ENCODE assay signal across 23 cellular contexts in genomic region chr21:16215193-16215592, GRCh38.
DNase-seq lines count a peak whose midpoint lies in the region; ATAC-seq and TF ChIP-seq lines count a peak whose summit lies in the region.
"Had no signal": no experiment of that assay in that cellular context is flagged by ENCODE, and none has a peak within 500 bp of the region (broad histone marks: within the 10 kb centered on the region; RNA-seq: fewer than 3 reads in every experiment).

No MANE protein-coding gene starts in this region.

- no peak overlapping the region for H3K23ac ChIP-seq in H9 (ENCODE audit: insufficient read length, low read depth, low read length)

- no peaks in the 10 kb centered on the region; the same call in 1 of the 2 replicates for H3K27me3 Mint-ChIP-seq in H9 (ENCODE audit: low read depth)

- H2BK120ac ChIP-seq in H9 (ENCODE audit: low read depth, low read length, poor library complexity, severe bottlenecking): no peak overlapping the region

- H3K27me3 ChIP-seq in cardiac muscle cell (no peaks in the 10 kb centered on the region), esophagus squamous epithelium (no peaks in the 10 kb centered on the region), vagina (no peaks in the 10 kb centered on the region), H9 (ENCODE audit: insufficient read depth, low read length) (no peaks in the 10 kb centered on the region)
- H3K27me3 ChIP-seq: SJSA1 had no signal

- intact Hi-C loops in Right ventricle myocardium inferior (cut with DNase I): loop anchor here (10.0 kb wide), 1 partner anchor 50 kb away; no protein-coding TSS in a partner anchor
- intact Hi-C loops in esophagus squamous epithelium (cut with DNase I): no loop called here
- intact Hi-C loops in vagina (cut with DNase I): no loop called here

- no peaks in the 10 kb centered on the region for H3K9me3 ChIP-seq in cardiac muscle cell (ENCODE audit: low read depth)
- no peaks in the 10 kb centered on the region for H3K9me3 ChIP-seq in esophagus squamous epithelium
- no peaks in the 10 kb centered on the region for H3K9me3 ChIP-seq in vagina
- no peaks in the 10 kb centered on the region for H3K9me3 ChIP-seq in H9 (ENCODE audit: control insufficient read depth, low read depth, low read length)
- H3K9me3 ChIP-seq: SJSA1 had no signal

- H3K56ac ChIP-seq in H9 (ENCODE audit: insufficient read length, low read depth, low read length): no peak overlapping the region

- H3K14ac ChIP-seq in H9 (ENCODE audit: insufficient read depth, low read length): no peak overlapping the region

- H3K9ac ChIP-seq in H9 (ENCODE audit: extremely low read depth, insufficient read length, low read length): no peak overlapping the region

- no peak overlapping the region for H4K91ac ChIP-seq in H9 (ENCODE audit: insufficient read length, low read depth, low read length)

- H3K18ac ChIP-seq in H9 (ENCODE audit: insufficient read length, low read depth, low read length): no peak overlapping the region

- H4K8ac ChIP-seq in H9 (replicated peaks; ENCODE audit: insufficient read length, low read depth, low read length): no peak overlapping the region

- no peak overlapping the region for H3K4me3 ChIP-seq in cardiac muscle cell
- no peak overlapping the region for H3K4me3 ChIP-seq in esophagus squamous epithelium
- H3K4me3 ChIP-seq in vagina: no peak overlapping the region
- H3K4me3 ChIP-seq: K562, SJSA1 had no signal

- no peak overlapping the region for H2AFZ ChIP-seq in H9 (ENCODE audit: low read length)

- H3K4me1 ChIP-seq in cardiac muscle cell (ENCODE audit: low read depth) (peaks cover 64% of the 10 kb centered on the region), esophagus squamous epithelium (peaks cover 10 to 60% (median 12%) of the 10 kb centered on the region in 3 donors), vagina (peaks cover 64% of the 10 kb centered on the region), H9 (ENCODE audit: insufficient read depth, low read length) (no peaks in the 10 kb centered on the region)
- H3K4me1 ChIP-seq: SJSA1 had no signal

- TF ChIP-seq CTCF in cardiac muscle cell (IDR thresholded peaks at IDR 0.05; ENCODE audit: low read depth, low read length) (no peak), esophagus squamous epithelium (IDR thresholded peaks at IDR 0.05) (no peak), vagina (IDR thresholded peaks at IDR 0.05) (no peak), H9 (conservative IDR thresholded peaks at IDR 0.05) (no peak)

- H3K36me3 ChIP-seq in cardiac muscle cell (no peaks in the 10 kb centered on the region), esophagus squamous epithelium (no peaks in the 10 kb centered on the region), vagina (peaks cover 0 to 4% of the 10 kb centered on the region in 2 donors)
- H3K36me3 ChIP-seq: SJSA1 had no signal

- no peak overlapping the region for H3K27ac Mint-ChIP-seq in H9

- H3K36me3 Mint-ChIP-seq in H9 (ENCODE audit: insufficient read depth in 1 of 3, low read depth in 3 of 3): no peaks in the 10 kb centered on the region

- ATAC-seq in Right ventricle myocardium inferior (no peak), HG02852 (IDR thresholded peaks at IDR 0.05; ENCODE audit: unreplicated experiment) (no peak)
- ATAC-seq: HCT116, K562, PC-3 had no signal

- H3K79me1 ChIP-seq in H9 (ENCODE audit: insufficient read depth, low read depth, low read length, poor library complexity, severe bottlenecking): no peaks in the 10 kb centered on the region

- no peaks in the 10 kb centered on the region for H3K23me2 ChIP-seq in H9 (ENCODE audit: insufficient read length, low read depth, low read length, poor library complexity, severe bottlenecking)

- H3K79me2 ChIP-seq in H9 (ENCODE audit: insufficient read depth, low read length): no peaks in the 10 kb centered on the region; the same call in 1 of the 2 replicates

- DNase-seq in cardiac muscle cell (ENCODE audit: low read depth in 1 of 2, low spot score in 1 of 2) (no peak), Right ventricle myocardium inferior (ENCODE audit: missing footprints) (no peak), esophagus squamous epithelium (lab: John Stamatoyannopoulos, UW) (no peak), middle frontal gyrus (ENCODE audit: extremely low spot score, low spot score) (peak; percentile 0), vagina (ENCODE audit: extremely low spot score in 2 of 2) (no peak), NCI-H2227 treated with DMSO at 0.1 percent for 48 hours (lab: John Stamatoyannopoulos, UW) (no peak), H9 (no peak)
- DNase-seq: Calu3; DMS79 treated with DMSO at 0.1 percent for 48 hours; MV-4-11; NCI-H1105; NCI-H146; NCI-H1930; NCI-H446 treated with DMSO at 0.1 percent for 48 hours; NCI-H526; NK-92 treated with Interleukin-12 subunit alpha and Interleukin-12 subunit beta, amount 100 ng/mL, for 24 hours; PC-3; Right ventricle myocardium superior had no signal

- H3K9me3 Mint-ChIP-seq in H9: no peaks in the 10 kb centered on the region

- H4K20me1 ChIP-seq in H9 (ENCODE audit: control insufficient read depth, insufficient read depth, insufficient read length): no peaks in the 10 kb centered on the region

- peak overlapping the region; percentile 57 for H3K27ac ChIP-seq in cardiac muscle cell
- peak overlapping the region in 3 of 4 donors; percentile 6 to 37 (median 28) for H3K27ac ChIP-seq in esophagus squamous epithelium
- peak overlapping the region; percentile 76 for H3K27ac ChIP-seq in vagina
- no peak overlapping the region for H3K27ac ChIP-seq in H9 (ENCODE audit: insufficient read length, low read depth, low read length)
- H3K27ac ChIP-seq: 22Rv1, SJSA1 had no signal

- no peaks in the 10 kb centered on the region for H3K4me1 Mint-ChIP-seq in H9

- TF ChIP-seq POLR2A in esophagus squamous epithelium (IDR thresholded peaks at IDR 0.05) (no peak), vagina (IDR thresholded peaks at IDR 0.05) (no peak)

- no peak overlapping the region for H3T11ph ChIP-seq in H9 (ENCODE audit: low read length)

- H2BK12ac ChIP-seq in H9 (ENCODE audit: insufficient read length, low read depth, low read length): no peak overlapping the region

- H3K4me2 ChIP-seq in H9 (ENCODE audit: insufficient read depth, insufficient read length, low read length): no peak overlapping the region

- no peak overlapping the region for H2AK5ac ChIP-seq in H9 (ENCODE audit: insufficient read length, low read length)

- 71 to 82% methylated on average over 2 of the region's 2 CpGs for WGBS in esophagus squamous epithelium, 2 donors
- WGBS in H9 (ENCODE audit: extremely low coverage, insufficient read length, low lambda C conversion rate): no CpG with 5 or more reads among the region's 2 CpGs

- H2BK5ac ChIP-seq in H9 (ENCODE audit: insufficient read length, low read length): no peak overlapping the region

- no peak overlapping the region for H3K4ac ChIP-seq in H9 (ENCODE audit: low read depth, low read length)

- no peak overlapping the region for H2BK15ac ChIP-seq in H9 (ENCODE audit: low read depth, low read length)

- no peak overlapping the region for H2BK20ac ChIP-seq in H9 (ENCODE audit: low read depth, low read length, poor library complexity, severe bottlenecking)

- H3K4me3 Mint-ChIP-seq in H9: no peak overlapping the region

- H4K5ac ChIP-seq in H9 (ENCODE audit: insufficient read length, low read depth, low read length): no peak overlapping the region
